20 cellular contexts compared by ENCODE assay signal in genomic region chr7:91718071-91718470, GRCh38.
"Had no signal": no experiment of that assay in that cellular context is flagged by ENCODE, and none has a peak within 500 bp of the region (broad histone marks: within the 10 kb centered on the region; RNA-seq: fewer than 3 reads in every experiment).

No MANE protein-coding gene starts in this region.

- ATAC-seq: left ventricle myocardium superior; naive thymus-derived CD4-positive, alpha-beta T cell; pancreas; psoas muscle had no signal

- H3K4me3 ChIP-seq: esophagus muscularis mucosa, pancreas, psoas muscle, sigmoid colon, tibial nerve had no signal

- DNase-seq: activated CD4-positive, alpha-beta T cell treated with anti-CD3 and anti-CD28 coated beads for 4 hours; activated CD4-positive, alpha-beta T cell treated with anti-CD3 and anti-CD28 coated beads, Interleukin-2, amount 50 U/mL, for 48 hours; activated CD8-positive, alpha-beta memory T cell treated with anti-CD3 and anti-CD28 coated beads for 24 hours; activated effector memory CD4-positive, alpha-beta T cell treated with Interleukin-2 at 50 U/mL for 16 hours; activated naive CD4-positive, alpha-beta T cell treated with Interleukin-2 at 50 U/mL for 16 hours; aorta; caudate nucleus; islet precursor cell; left ventricle myocardium superior; naive thymus-derived CD4-positive, alpha-beta T cell; nucleus accumbens; pancreas; psoas muscle; sigmoid colon; stimulated activated CD4-positive, alpha-beta T cell treated with anti-CD3 and anti-CD28 coated beads, Interleukin-15, amount 100 ng/mL, for 24 hours; stimulated activated CD4-positive, alpha-beta T cell treated with anti-CD3 and anti-CD28 coated beads, Interleukin-2, amount 100 ng/mL, for 24 hours; stimulated activated naive CD4-positive, alpha-beta T cell; T-helper 9 cell had no signal
